Comparison of ENCODE assay signal across 10 cellular contexts in genomic region chr22:40512426-40513136, GRCh38.
A peak's percentile ranks its signal among the peaks of the same experiment; 100 is the strongest.
DNase-seq lines count a peak whose midpoint lies in the region; TF ChIP-seq lines count a peak whose summit lies in the region.
"Had no signal": no experiment of that assay in that cellular context is flagged by ENCODE, and none has a peak within 500 bp of the region (broad histone marks: within the 10 kb centered on the region; RNA-seq: fewer than 3 reads in every experiment).

No MANE protein-coding gene starts in this region.

- H3K27me3 ChIP-seq in kidney epithelial cell (ENCODE audit: control insufficient read depth, insufficient read depth, low read length) (no peaks in the 10 kb centered on the region), suprapubic skin (no peaks in the 10 kb centered on the region), BE2C (no peaks in the 10 kb centered on the region)

- H3K27ac ChIP-seq in suprapubic skin, result peak overlapping the region; percentile 80

- peaks cover 56% of the 10 kb centered on the region for H3K4me1 ChIP-seq in suprapubic skin
- H3K4me1 ChIP-seq in BE2C, result no peaks in the 10 kb centered on the region

- H3K4me3 ChIP-seq in kidney epithelial cell (ENCODE audit: low read depth, low read length) (no peak overlapping the region), suprapubic skin (no peak overlapping the region), BE2C (ENCODE audit: low read depth, low read length) (no peak overlapping the region)

- peak; percentile 94 for DNase-seq in HT1080 (ENCODE audit: low read depth)
- DNase-seq in astrocyte of the hippocampus (ENCODE audit: low read depth, low spot score), result peak; percentile 97
- peak; percentile 92 for DNase-seq in kidney epithelial cell (ENCODE audit: low read depth)
- no peak for DNase-seq in suprapubic skin (ENCODE audit: low spot score in 2 of 2)
- no peak for DNase-seq in T-helper 1 cell
- no peak for DNase-seq in BE2C
- no peak for DNase-seq in posterior vena cava (ENCODE audit: low spot score)
- no peak for DNase-seq in GM19240 (ENCODE audit: insufficient read length, low spot score)
- DNase-seq: activated T-cell treated with anti-CD3 and anti-CD28 coated beads, Interleukin-2, amount 50 U/mL, for 1 hour; naive B cell had no signal

- TF ChIP-seq EP300 in suprapubic skin (IDR thresholded peaks at IDR 0.05), result no peak

- H3K9me3 ChIP-seq in suprapubic skin, result no peaks in the 10 kb centered on the region
- no peaks in the 10 kb centered on the region for H3K9me3 ChIP-seq in BE2C

- no peak for TF ChIP-seq CTCF in kidney epithelial cell (IDR thresholded peaks at IDR 0.05; ENCODE audit: insufficient read depth, low read length, poor library complexity, severe bottlenecking)
- TF ChIP-seq CTCF in suprapubic skin (IDR thresholded peaks at IDR 0.05), result no peak
- TF ChIP-seq CTCF in BE2C (IDR thresholded peaks at IDR 0.05; ENCODE audit: low read depth, low read length), result no peak

- H3K36me3 ChIP-seq in kidney epithelial cell (ENCODE audit: control insufficient read depth, insufficient read depth, low read length) (no peaks in the 10 kb centered on the region), suprapubic skin (no peaks in the 10 kb centered on the region), BE2C (no peaks in the 10 kb centered on the region)

- intact Hi-C loops in posterior vena cava (cut with DNase I), result no loop called here

- TF ChIP-seq POLR2A in suprapubic skin (IDR thresholded peaks at IDR 0.05), result no peak

- 25% methylated on average over 2 of the region's 2 CpGs for WGBS in suprapubic skin

Comparison
In these comparisons a context has a peak if more than half of its experiments do, and no peak if none do; other contexts are left out.
1. DNase-seq: peak in HT1080 (single experiment), astrocyte of the hippocampus (single experiment) and kidney epithelial cell (single experiment); none in suprapubic skin (0 of 2), T-helper 1 cell (0 of 5), BE2C (single experiment), posterior vena cava (single experiment) and GM19240 (single experiment).